In genomic region chr6:149746147-149746946, GRCh38 we compare ENCODE assay signal across 1 cellular context.
TF ChIP-seq lines count a peak whose summit lies in the region.

A gene with protein sequence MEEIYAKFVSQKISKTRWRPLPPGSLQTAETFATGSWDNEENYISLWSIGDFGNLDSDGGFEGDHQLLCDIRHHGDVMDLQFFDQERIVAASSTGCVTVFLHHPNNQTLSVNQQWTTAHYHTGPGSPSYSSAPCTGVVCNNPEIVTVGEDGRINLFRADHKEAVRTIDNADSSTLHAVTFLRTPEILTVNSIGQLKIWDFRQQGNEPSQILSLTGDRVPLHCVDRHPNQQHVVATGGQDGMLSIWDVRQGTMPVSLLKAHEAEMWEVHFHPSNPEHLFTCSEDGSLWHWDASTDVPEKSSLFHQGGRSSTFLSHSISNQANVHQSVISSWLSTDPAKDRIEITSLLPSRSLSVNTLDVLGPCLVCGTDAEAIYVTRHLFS (minus strand): TSS chr6:149746529. CDS start chr6:149746495, 34 bp downstream.

TF ChIP-seq in HEK293, 187 proteins besides CTCF, POLR2A, EP300 and RAD21 (continued from another document and continues in another):
- 0 out of 2 replicates have a peak, but pooled peaks have one; percentile 22 for TF ChIP-seq SCRT2 (tag by site-specific recombination; IDR thresholded peaks at IDR 0.05)
- no peak for TF ChIP-seq ZNF510 (tag by site-specific recombination; IDR thresholded peaks at IDR 0.05; ENCODE audit: insufficient replicate concordance)
- no peak for TF ChIP-seq ZNF792 (tag by site-specific recombination; IDR thresholded peaks at IDR 0.05)
- TF ChIP-seq ZFP3 (tag by site-specific recombination; IDR thresholded peaks at IDR 0.05; ENCODE audit: low read depth), result no peak
- TF ChIP-seq ZNF302 (tag by site-specific recombination; IDR thresholded peaks at IDR 0.05; ENCODE audit: low read depth), result no peak
- TF ChIP-seq HOXD13 (CRISPR knock-in tag; IDR thresholded peaks at IDR 0.05; ENCODE audit: borderline replicate concordance), result peak; percentile 32; the same call in 1 of the 2 replicates
- peak; percentile 40; the same call in 1 of the 2 replicates for TF ChIP-seq PATZ1 (tag by site-specific recombination; IDR thresholded peaks at IDR 0.05)
- TF ChIP-seq, protein P1, sequence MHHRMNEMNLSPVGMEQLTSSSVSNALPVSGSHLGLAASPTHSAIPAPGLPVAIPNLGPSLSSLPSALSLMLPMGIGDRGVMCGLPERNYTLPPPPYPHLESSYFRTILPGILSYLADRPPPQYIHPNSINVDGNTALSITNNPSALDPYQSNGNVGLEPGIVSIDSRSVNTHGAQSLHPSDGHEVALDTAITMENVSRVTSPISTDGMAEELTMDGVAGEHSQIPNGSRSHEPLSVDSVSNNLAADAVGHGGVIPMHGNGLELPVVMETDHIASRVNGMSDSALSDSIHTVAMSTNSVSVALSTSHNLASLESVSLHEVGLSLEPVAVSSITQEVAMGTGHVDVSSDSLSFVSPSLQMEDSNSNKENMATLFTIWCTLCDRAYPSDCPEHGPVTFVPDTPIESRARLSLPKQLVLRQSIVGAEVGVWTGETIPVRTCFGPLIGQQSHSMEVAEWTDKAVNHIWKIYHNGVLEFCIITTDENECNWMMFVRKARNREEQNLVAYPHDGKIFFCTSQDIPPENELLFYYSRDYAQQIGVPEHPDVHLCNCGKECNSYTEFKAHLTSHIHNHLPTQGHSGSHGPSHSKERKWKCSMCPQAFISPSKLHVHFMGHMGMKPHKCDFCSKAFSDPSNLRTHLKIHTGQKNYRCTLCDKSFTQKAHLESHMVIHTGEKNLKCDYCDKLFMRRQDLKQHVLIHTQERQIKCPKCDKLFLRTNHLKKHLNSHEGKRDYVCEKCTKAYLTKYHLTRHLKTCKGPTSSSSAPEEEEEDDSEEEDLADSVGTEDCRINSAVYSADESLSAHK (tag by site-specific recombination; IDR thresholded peaks at IDR 0.05), result no peak
- TF ChIP-seq, protein P2, sequence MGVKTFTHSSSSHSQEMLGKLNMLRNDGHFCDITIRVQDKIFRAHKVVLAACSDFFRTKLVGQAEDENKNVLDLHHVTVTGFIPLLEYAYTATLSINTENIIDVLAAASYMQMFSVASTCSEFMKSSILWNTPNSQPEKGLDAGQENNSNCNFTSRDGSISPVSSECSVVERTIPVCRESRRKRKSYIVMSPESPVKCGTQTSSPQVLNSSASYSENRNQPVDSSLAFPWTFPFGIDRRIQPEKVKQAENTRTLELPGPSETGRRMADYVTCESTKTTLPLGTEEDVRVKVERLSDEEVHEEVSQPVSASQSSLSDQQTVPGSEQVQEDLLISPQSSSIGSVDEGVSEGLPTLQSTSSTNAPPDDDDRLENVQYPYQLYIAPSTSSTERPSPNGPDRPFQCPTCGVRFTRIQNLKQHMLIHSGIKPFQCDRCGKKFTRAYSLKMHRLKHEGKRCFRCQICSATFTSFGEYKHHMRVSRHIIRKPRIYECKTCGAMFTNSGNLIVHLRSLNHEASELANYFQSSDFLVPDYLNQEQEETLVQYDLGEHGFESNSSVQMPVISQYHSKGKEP (tag by site-specific recombination; IDR thresholded peaks at IDR 0.05), result peak; percentile 20; the same call in 1 of the 2 replicates
- no peak for TF ChIP-seq ZNF223 (tag by site-specific recombination; IDR thresholded peaks at IDR 0.05)
- TF ChIP-seq, protein P3, sequence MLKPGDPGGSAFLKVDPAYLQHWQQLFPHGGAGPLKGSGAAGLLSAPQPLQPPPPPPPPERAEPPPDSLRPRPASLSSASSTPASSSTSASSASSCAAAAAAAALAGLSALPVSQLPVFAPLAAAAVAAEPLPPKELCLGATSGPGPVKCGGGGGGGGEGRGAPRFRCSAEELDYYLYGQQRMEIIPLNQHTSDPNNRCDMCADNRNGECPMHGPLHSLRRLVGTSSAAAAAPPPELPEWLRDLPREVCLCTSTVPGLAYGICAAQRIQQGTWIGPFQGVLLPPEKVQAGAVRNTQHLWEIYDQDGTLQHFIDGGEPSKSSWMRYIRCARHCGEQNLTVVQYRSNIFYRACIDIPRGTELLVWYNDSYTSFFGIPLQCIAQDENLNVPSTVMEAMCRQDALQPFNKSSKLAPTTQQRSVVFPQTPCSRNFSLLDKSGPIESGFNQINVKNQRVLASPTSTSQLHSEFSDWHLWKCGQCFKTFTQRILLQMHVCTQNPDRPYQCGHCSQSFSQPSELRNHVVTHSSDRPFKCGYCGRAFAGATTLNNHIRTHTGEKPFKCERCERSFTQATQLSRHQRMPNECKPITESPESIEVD (tag by site-specific recombination; IDR thresholded peaks at IDR 0.05), result no peak
- peak; percentile 88 for TF ChIP-seq ZBTB17 (tag by site-specific recombination; IDR thresholded peaks at IDR 0.05)
- no peak for TF ChIP-seq ZNF416 (tag by site-specific recombination; IDR thresholded peaks at IDR 0.05)
- TF ChIP-seq ZNF175 (tag by site-specific recombination; IDR thresholded peaks at IDR 0.05), result no peak
- TF ChIP-seq ZNF10 (tag by site-specific recombination; IDR thresholded peaks at IDR 0.05), result peak; percentile 98
- peak; percentile 33; the same call in 1 of the 2 replicates for TF ChIP-seq ZNF394 (tag by site-specific recombination; IDR thresholded peaks at IDR 0.05; ENCODE audit: borderline replicate concordance)
- no peak for TF ChIP-seq ZNF266 (tag by site-specific recombination; IDR thresholded peaks at IDR 0.05; ENCODE audit: low read depth)
- TF ChIP-seq ZNF514 (tag by site-specific recombination; IDR thresholded peaks at IDR 0.05), result no peak
- TF ChIP-seq ZBTB11 (tag by site-specific recombination; conservative IDR thresholded peaks at IDR 0.05; ENCODE audit: low read depth), result peak; percentile 41; the same call in 1 of the 2 replicates
- no peak for TF ChIP-seq WT1 (tag by site-specific recombination; IDR thresholded peaks at IDR 0.05)
- no peak for TF ChIP-seq ZNF184 (tag by site-specific recombination; IDR thresholded peaks at IDR 0.05)
- TF ChIP-seq ZNF146 (tag by site-specific recombination; IDR thresholded peaks at IDR 0.05), result no peak; the same call in 1 of the 2 replicates
- no peak for TF ChIP-seq ZNF776 (tag by site-specific recombination; IDR thresholded peaks at IDR 0.05; ENCODE audit: borderline replicate concordance)
- TF ChIP-seq ZBTB10 (tag by site-specific recombination; IDR thresholded peaks at IDR 0.05), result no peak
- TF ChIP-seq, protein P4, sequence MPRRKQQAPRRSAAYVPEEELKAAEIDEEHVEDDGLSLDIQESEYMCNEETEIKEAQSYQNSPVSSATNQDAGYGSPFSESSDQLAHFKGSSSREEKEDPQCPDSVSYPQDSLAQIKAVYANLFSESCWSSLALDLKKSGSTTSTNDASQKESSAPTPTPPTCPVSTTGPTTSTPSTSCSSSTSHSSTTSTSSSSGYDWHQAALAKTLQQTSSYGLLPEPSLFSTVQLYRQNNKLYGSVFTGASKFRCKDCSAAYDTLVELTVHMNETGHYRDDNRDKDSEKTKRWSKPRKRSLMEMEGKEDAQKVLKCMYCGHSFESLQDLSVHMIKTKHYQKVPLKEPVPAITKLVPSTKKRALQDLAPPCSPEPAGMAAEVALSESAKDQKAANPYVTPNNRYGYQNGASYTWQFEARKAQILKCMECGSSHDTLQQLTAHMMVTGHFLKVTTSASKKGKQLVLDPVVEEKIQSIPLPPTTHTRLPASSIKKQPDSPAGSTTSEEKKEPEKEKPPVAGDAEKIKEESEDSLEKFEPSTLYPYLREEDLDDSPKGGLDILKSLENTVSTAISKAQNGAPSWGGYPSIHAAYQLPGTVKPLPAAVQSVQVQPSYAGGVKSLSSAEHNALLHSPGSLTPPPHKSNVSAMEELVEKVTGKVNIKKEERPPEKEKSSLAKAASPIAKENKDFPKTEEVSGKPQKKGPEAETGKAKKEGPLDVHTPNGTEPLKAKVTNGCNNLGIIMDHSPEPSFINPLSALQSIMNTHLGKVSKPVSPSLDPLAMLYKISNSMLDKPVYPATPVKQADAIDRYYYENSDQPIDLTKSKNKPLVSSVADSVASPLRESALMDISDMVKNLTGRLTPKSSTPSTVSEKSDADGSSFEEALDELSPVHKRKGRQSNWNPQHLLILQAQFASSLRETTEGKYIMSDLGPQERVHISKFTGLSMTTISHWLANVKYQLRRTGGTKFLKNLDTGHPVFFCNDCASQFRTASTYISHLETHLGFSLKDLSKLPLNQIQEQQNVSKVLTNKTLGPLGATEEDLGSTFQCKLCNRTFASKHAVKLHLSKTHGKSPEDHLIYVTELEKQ (tag by site-specific recombination; IDR thresholded peaks at IDR 0.05; ENCODE audit: borderline replicate concordance), result no peak
- TF ChIP-seq ZNF558 (tag by site-specific recombination; IDR thresholded peaks at IDR 0.05), result no peak
- TF ChIP-seq GLI4 (tag by site-specific recombination; IDR thresholded peaks at IDR 0.05), result no peak
- TF ChIP-seq YY1 (tag by site-specific recombination; IDR thresholded peaks at IDR 0.05), result no peak
- TF ChIP-seq ZSCAN16 (tag by site-specific recombination; IDR thresholded peaks at IDR 0.05), result no peak
- TF ChIP-seq ZNF707 (tag by site-specific recombination; IDR thresholded peaks at IDR 0.05), result no peak
- TF ChIP-seq ZIC2 (tag by site-specific recombination; IDR thresholded peaks at IDR 0.05), result no peak
- TF ChIP-seq ZNF610 (tag by site-specific recombination; IDR thresholded peaks at IDR 0.05; ENCODE audit: borderline replicate concordance), result no peak
- TF ChIP-seq FEZF1 (tag by site-specific recombination; IDR thresholded peaks at IDR 0.05), result no peak
- no peak for TF ChIP-seq SALL2 (tag by site-specific recombination; IDR thresholded peaks at IDR 0.05; ENCODE audit: borderline replicate concordance)
- TF ChIP-seq ZNF529 (tag by site-specific recombination; IDR thresholded peaks at IDR 0.05; ENCODE audit: insufficient replicate concordance), result no peak
- no peak for TF ChIP-seq ZNF140 (tag by site-specific recombination; IDR thresholded peaks at IDR 0.05)
- TF ChIP-seq ZNF18 (tag by site-specific recombination; IDR thresholded peaks at IDR 0.05), result no peak
- TF ChIP-seq ZNF501 (tag by site-specific recombination; IDR thresholded peaks at IDR 0.05), result peak; percentile 88; the same call in 1 of the 2 replicates
- no peak for TF ChIP-seq ZNF48 (tag by site-specific recombination; IDR thresholded peaks at IDR 0.05)
